15 cellular contexts compared by ENCODE assay signal in the genomic region with DNA sequence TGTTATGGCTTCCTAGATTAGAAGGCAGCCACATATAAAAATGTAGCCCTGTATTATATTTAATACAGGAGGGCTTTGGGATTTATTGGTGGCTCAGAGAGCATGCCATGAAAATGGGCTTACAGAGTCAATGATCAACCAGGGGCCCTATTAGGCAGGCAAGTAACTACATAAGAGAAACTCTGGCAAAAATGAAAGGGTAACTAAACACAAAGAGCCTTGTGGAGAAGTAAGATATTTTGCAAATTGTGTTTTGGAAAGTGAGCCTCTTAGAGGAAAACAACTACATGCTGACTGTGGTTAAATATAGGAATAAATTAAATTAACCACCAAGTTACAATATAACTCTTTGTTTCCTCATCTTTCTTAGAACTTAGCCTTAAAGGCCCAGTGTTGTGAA. TPM values are rescaled to one million over a fixed set of nuclear protein-coding genes. Genes with fewer than 3 reads are reported as not detected.
DNase-seq lines count a peak whose midpoint lies in the region; ATAC-seq and TF ChIP-seq lines count a peak whose summit lies in the region.
"Had no signal": no experiment of that assay in that cellular context is flagged by ENCODE, and none has a peak within 500 bp of the region (broad histone marks: within the 10 kb centered on the region; RNA-seq: fewer than 3 reads in every experiment).

No MANE protein-coding gene starts in this region.

- no peak overlapping the region for H3K4me3 Mint-ChIP-seq in nephron progenitor cell

- peak overlapping the region; percentile 63 for H3K27ac Mint-ChIP-seq in nephron progenitor cell

- ATAC-seq in GM18517 (IDR thresholded peaks at IDR 0.05; ENCODE audit: unreplicated experiment) (peak; percentile 51), GM21423 (IDR thresholded peaks at IDR 0.05; ENCODE audit: unreplicated experiment) (peak; percentile 61), HG03571 (IDR thresholded peaks at IDR 0.05; ENCODE audit: unreplicated experiment) (peak; percentile 40), HG02938 (IDR thresholded peaks at IDR 0.05; ENCODE audit: unreplicated experiment) (no peak)
- ATAC-seq: heart left ventricle had no signal

- H3K4me3 ChIP-seq in adrenal gland = no peak overlapping the region
- H3K4me3 ChIP-seq: heart left ventricle had no signal

- no peaks in the 10 kb centered on the region for H3K27me3 ChIP-seq in adrenal gland
- H3K27me3 ChIP-seq: heart left ventricle had no signal

- TF ChIP-seq CTCF in nephron progenitor cell (IDR thresholded peaks at IDR 0.05) (no peak), adrenal gland (IDR thresholded peaks at IDR 0.05) (no peak)

- no peak for DNase-seq in nephron progenitor cell
- DNase-seq in NCI-H1436 (lab: John Stamatoyannopoulos, UW) = no peak
- no peak for DNase-seq in foreskin melanocyte
- DNase-seq in adrenal gland = no peak
- DNase-seq: activated CD4-positive, alpha-beta T cell treated with anti-CD3 and anti-CD28 coated beads for 48 hours; activated T-cell treated with anti-CD3 and anti-CD28 coated beads, Interleukin-2, amount 50 U/mL, for 1 hour; DMS79 treated with DMSO at 0.1 percent for 48 hours; heart left ventricle; NCI-H146; NCI-H524 treated with DMSO at 0.1 percent for 48 hours; stimulated activated CD4-positive, alpha-beta T cell treated with anti-CD3 and anti-CD28 coated beads, Interleukin-1b, Interleukin-23, amount 100 ng/mL, for 48 hours had no signal

- no peaks in the 10 kb centered on the region for H3K36me3 ChIP-seq in adrenal gland (replicated peaks in 1 of 2)

- no peaks in the 10 kb centered on the region for H3K9me3 ChIP-seq in adrenal gland (replicated peaks in 1 of 3)
- H3K9me3 ChIP-seq: heart left ventricle had no signal

- peaks cover 3% of the 10 kb centered on the region for H3K27me3 Mint-ChIP-seq in nephron progenitor cell (ENCODE audit: low read depth, poor library complexity)

- no peaks in the 10 kb centered on the region for H3K4me1 ChIP-seq in adrenal gland (replicated peaks in 1 of 2)

- no peak for TF ChIP-seq POLR2A in adrenal gland (IDR thresholded peaks at IDR 0.05)

- peaks cover 66% of the 10 kb centered on the region for H3K4me1 Mint-ChIP-seq in nephron progenitor cell

- peak overlapping the region in 1 of 5 donors; percentile 2 for H3K27ac ChIP-seq in adrenal gland

- H3K36me3 Mint-ChIP-seq in nephron progenitor cell (ENCODE audit: low read depth) = peaks cover 33% of the 10 kb centered on the region

- intact Hi-C loops in adrenal gland (cut with DNase I) = loop anchor here in 1 of 2 donors (10.0 kb wide), 1 partner anchor 116 kb away; a partner anchor contains a TSS

- no peaks in the 10 kb centered on the region for H3K9me3 Mint-ChIP-seq in nephron progenitor cell

RNA-seq across cellular contexts. Expression of a gene that starts 5.5 kb away (rescaled TPM):
- total RNA-seq in adrenal gland = 100 to 1,000 TPM; 238 to 905 (median 378) TPM
- 100 to 1,000 TPM; 358 to 811 (median 522) TPM for polyA plus RNA-seq in adrenal gland

RNA-seq across cellular contexts. Expression of a gene that starts 45.4 kb away (rescaled TPM):
- total RNA-seq in adrenal gland = 10 to 100 TPM; 18.4 to 40.7 (median 35.9) TPM
- 10 to 100 TPM; 37.2 to 58.3 (median 56.8) TPM for polyA plus RNA-seq in adrenal gland
